ENCODE assay signal across 9 cellular contexts in the genomic region with DNA sequence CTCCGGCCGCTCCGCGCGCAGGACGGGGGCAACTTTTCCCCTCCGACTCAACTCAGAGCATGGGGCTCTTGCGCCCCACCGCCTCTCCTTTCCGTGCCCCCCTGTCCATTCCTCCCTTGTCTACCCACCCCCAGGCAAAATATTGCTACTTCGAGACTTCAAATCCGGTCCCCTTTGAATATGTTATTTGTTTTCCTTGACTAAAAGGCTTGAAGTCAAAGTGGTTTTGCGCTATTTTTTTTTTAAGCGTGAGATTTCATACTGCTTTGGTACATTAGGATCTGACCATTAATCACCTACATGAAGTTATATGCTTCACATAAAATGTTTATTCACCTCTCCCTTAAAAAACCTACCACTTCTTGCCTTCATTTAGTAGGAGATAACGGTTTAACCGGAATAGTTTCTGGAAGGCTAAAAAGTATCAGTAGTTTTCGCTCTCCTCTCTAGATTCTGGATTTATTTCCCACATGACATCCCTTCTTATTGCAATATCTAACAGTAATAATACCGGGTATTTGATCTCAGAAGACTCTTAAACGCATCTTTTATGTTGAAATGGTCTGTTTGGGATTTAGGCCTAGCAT. TPM values are rescaled to one million over a fixed set of nuclear protein-coding genes. Genes with fewer than 3 reads are reported as not detected.
A peak's percentile ranks its signal among the peaks of the same experiment; 100 is the strongest.
DNase-seq lines count a peak whose midpoint lies in the region; ATAC-seq and TF ChIP-seq lines count a peak whose summit lies in the region.
"Had no signal": no experiment of that assay in that cellular context is flagged by ENCODE, and none has a peak within 500 bp of the region (broad histone marks: within the 10 kb centered on the region; RNA-seq: fewer than 3 reads in every experiment).

No MANE protein-coding gene starts in this region.

- DNase-seq in heart left ventricle (no peak), cardiac septum (ENCODE audit: low spot score) (no peak), cardiac fibroblast (ENCODE audit: low read depth in 2 of 2) (peak; percentile 24 to 60), mesenchymal stem cell (peak; percentile 24), uterus (no peak), COLO829 (ENCODE audit: low spot score) (no peak), GF-D8 (lab: John Stamatoyannopoulos, UW) (no peak)

- H3K27me3 ChIP-seq in heart left ventricle (no peaks in the 10 kb centered on the region), mesenchymal stem cell (ENCODE audit: control insufficient read depth in 1 of 2, insufficient read depth in 1 of 2, low read length in 2 of 2) (no peaks in the 10 kb centered on the region), uterus (no peaks in the 10 kb centered on the region)

- H3K36me3 ChIP-seq in heart left ventricle (peaks cover 0 to 10% (median 8%) of the 10 kb centered on the region in 9 donors), mesenchymal stem cell (ENCODE audit: control insufficient read depth in 1 of 2, insufficient read depth in 2 of 2, low read depth in 1 of 2, low read length in 2 of 2) (peaks cover 4 to 8% of the 10 kb centered on the region in 2 experiments), uterus (no peaks in the 10 kb centered on the region)

- no peak overlapping the region for H3K4ac ChIP-seq in mesenchymal stem cell (ENCODE audit: low read depth in 1 of 2, low read length in 2 of 2)

- peak overlapping the region; percentile 69 to 75 for H3K18ac ChIP-seq in mesenchymal stem cell (ENCODE audit: low read depth in 1 of 2, low read length in 2 of 2)

- H4K91ac ChIP-seq in mesenchymal stem cell (ENCODE audit: low read length): no peak overlapping the region

- H2BK12ac ChIP-seq in mesenchymal stem cell (ENCODE audit: low read length in 2 of 2): no peak overlapping the region

- peak overlapping the region in 1 of 2 experiments; percentile 72 for H3K23ac ChIP-seq in mesenchymal stem cell (ENCODE audit: low read length in 2 of 2)

- no peak overlapping the region for H2AK5ac ChIP-seq in mesenchymal stem cell (ENCODE audit: low read length, severe bottlenecking)

- TF ChIP-seq POLR2A in heart left ventricle (IDR thresholded peaks at IDR 0.05) (no peak), uterus (IDR thresholded peaks at IDR 0.05) (no peak)

- peak overlapping the region; percentile 96 for H3K4me2 ChIP-seq in mesenchymal stem cell (ENCODE audit: low read length, poor library complexity, severe bottlenecking)

- H3K9ac ChIP-seq in mesenchymal stem cell (ENCODE audit: low read length): peak overlapping the region; percentile 93

- ATAC-seq in heart left ventricle (no peak), GM21423 (IDR thresholded peaks at IDR 0.05; ENCODE audit: unreplicated experiment) (no peak)
- ATAC-seq: GM12878 had no signal

- peak overlapping the region; percentile 89 for H2BK15ac ChIP-seq in mesenchymal stem cell (ENCODE audit: low read depth, poor library complexity, severe bottlenecking)

- H3K14ac ChIP-seq in mesenchymal stem cell (ENCODE audit: low read length in 2 of 2): no peak overlapping the region

- WGBS in heart left ventricle, 4 donors: 3 to 5% (median 3%) methylated on average over 19 of the region's 19 CpGs
- WGBS in mesenchymal stem cell: 82% methylated on average over 3 of the region's 19 CpGs

- H4K8ac ChIP-seq in mesenchymal stem cell (ENCODE audit: low read length): no peak overlapping the region

- no peaks in the 10 kb centered on the region for H3K9me3 ChIP-seq in heart left ventricle
- no peaks in the 10 kb centered on the region for H3K9me3 ChIP-seq in mesenchymal stem cell (ENCODE audit: control insufficient read depth, low read length)
- no peaks in the 10 kb centered on the region for H3K9me3 ChIP-seq in uterus

- intact Hi-C loops in heart left ventricle (cut with DNase I) (loop anchor here in 9 of 10 donors (2.0 to 10.0 kb wide), 11 partner anchors 33 to 369 kb away; no protein-coding TSS in a partner anchor), cardiac septum (cut with DNase I) (loop anchor here (5.0 kb wide), 1 partner anchor 158 kb away; no protein-coding TSS in a partner anchor), uterus (cut with DNase I; ENCODE audit: low total_unique reads) (no loop called here)

- H3K4me3 ChIP-seq in heart left ventricle: peak overlapping the region; percentile 68 to 95 (median 86)
- peak overlapping the region; percentile 48 to 81 for H3K4me3 ChIP-seq in cardiac fibroblast (replicated peaks in 1 of 2; ENCODE audit: low read depth in 2 of 2, low read length in 2 of 2)
- H3K4me3 ChIP-seq in mesenchymal stem cell (ENCODE audit: insufficient read depth in 1 of 2, low read depth in 1 of 2, low read length in 2 of 2): peak overlapping the region; percentile 79 to 90
- peak overlapping the region; percentile 77 to 96 for H3K4me3 ChIP-seq in uterus
- H3K4me3 ChIP-seq: GM12878 had no signal

- TF ChIP-seq CTCF in heart left ventricle (IDR thresholded peaks at IDR 0.05): no peak
- no peak for TF ChIP-seq CTCF in cardiac fibroblast (IDR thresholded peaks at IDR 0.05; ENCODE audit: low read depth, low read length)
- no peak for TF ChIP-seq CTCF in uterus (IDR thresholded peaks at IDR 0.05)

- H2AFZ ChIP-seq in mesenchymal stem cell (ENCODE audit: low read depth, low read length): no peak overlapping the region

- H3K4me1 ChIP-seq in heart left ventricle: peaks cover 7 to 68% (median 45%) of the 10 kb centered on the region in 12 donors
- no peaks in the 10 kb centered on the region for H3K4me1 ChIP-seq in mesenchymal stem cell (ENCODE audit: control insufficient read depth, insufficient read depth, low read depth, low read length)
- H3K4me1 ChIP-seq in uterus: peaks cover 0 to 24% of the 10 kb centered on the region in 2 donors

- no peak overlapping the region for H2BK120ac ChIP-seq in mesenchymal stem cell (ENCODE audit: low read depth, low read length)

- no peak overlapping the region for H2BK5ac ChIP-seq in mesenchymal stem cell (ENCODE audit: low read depth, low read length, poor library complexity, severe bottlenecking)

- peaks cover 9% of the 10 kb centered on the region for H3K79me1 ChIP-seq in mesenchymal stem cell (replicated peaks; ENCODE audit: low read length, poor library complexity, severe bottlenecking)

- H3K27ac ChIP-seq in heart left ventricle: peak overlapping the region; percentile 94 to 99 (median 96)
- H3K27ac ChIP-seq in mesenchymal stem cell (ENCODE audit: low read length, poor library complexity, severe bottlenecking): no peak overlapping the region
- peak overlapping the region; percentile 96 to 97 for H3K27ac ChIP-seq in uterus

RNA-seq across cellular contexts. Expression of a gene that starts 1.5 kb away (rescaled TPM):
- 100 to 1,000 TPM in 2 of 9 donors, 10 to 100 TPM in 7; 76.6 to 121 (median 98.5) TPM for total RNA-seq in heart left ventricle
- 10 to 100 TPM; 12.7 to 24.3 TPM for polyA plus RNA-seq in heart left ventricle
- 78.6 TPM for total RNA-seq in cardiac septum
- polyA plus RNA-seq in mesenchymal stem cell (2013, experiment 1 of 2): 5.0 TPM
- polyA plus RNA-seq in mesenchymal stem cell (2013, experiment 2 of 2): 4.9 TPM
- total RNA-seq in uterus: 100 to 1,000 TPM in 1 of 4 donors, 10 to 100 TPM in 3; 49.2 to 116 (median 64.9) TPM

Comparison
In these comparisons a context has a peak if more than half of its experiments do, and no peak if none do; other contexts are left out.
1. DNase-seq: peak in cardiac fibroblast (2 of 2) and mesenchymal stem cell (single experiment); none in heart left ventricle (0 of 5), cardiac septum (single experiment), uterus (0 of 2), COLO829 (single experiment) and GF-D8 (single experiment).
2. Peak in every context shown above with its lines, with median percentiles within 50 percentile points of each other: H3K4me3 ChIP-seq.